1 cellular context compared by ENCODE assay signal in genomic region chr14:20632831-20633771, GRCh38.
A peak's percentile ranks its signal among the peaks of the same experiment; 100 is the strongest.
TF ChIP-seq lines count a peak whose summit lies in the region.

No MANE protein-coding gene starts in this region.

TF ChIP-seq in HepG2, 621 proteins besides CTCF, POLR2A, EP300 and RAD21 (continued from another document and continues in another):
- TF ChIP-seq HMGXB4 (CRISPR knock-in tag; IDR thresholded peaks at IDR 0.05; ENCODE audit: borderline replicate concordance in 1 of 2, low read depth in 1 of 2), result peak; percentile 97 to 99
- peak; percentile 77 for TF ChIP-seq PHF21A (CRISPR knock-in tag; IDR thresholded peaks at IDR 0.05)
- TF ChIP-seq E2F2 (CRISPR knock-in tag; IDR thresholded peaks at IDR 0.05; ENCODE audit: borderline replicate concordance), result 0 out of 2 replicates have a peak, but pooled peaks have one; percentile 19
- peak; percentile 67 for TF ChIP-seq ZNF792 (CRISPR knock-in tag; IDR thresholded peaks at IDR 0.05)
- peak; percentile 53; the same call in 1 of the 2 replicates for TF ChIP-seq ZFP91 (CRISPR knock-in tag; IDR thresholded peaks at IDR 0.05; ENCODE audit: borderline replicate concordance)
- TF ChIP-seq SRSF1 (optimal IDR thresholded peaks at IDR 0.05; ENCODE audit: low read depth, low read length), result no peak
- TF ChIP-seq ZNF616 (CRISPR knock-in tag; IDR thresholded peaks at IDR 0.05; ENCODE audit: low read depth), result no peak
- TF ChIP-seq CCDC6 (CRISPR knock-in tag; IDR thresholded peaks at IDR 0.05), result peak; percentile 61; the same call in 1 of the 2 replicates
- peak; percentile 67 for TF ChIP-seq ZNF574 (CRISPR knock-in tag; IDR thresholded peaks at IDR 0.05)
- TF ChIP-seq SALL1 (CRISPR knock-in tag; IDR thresholded peaks at IDR 0.05), result peak; percentile 44
- TF ChIP-seq HMG20A (CRISPR knock-in tag; IDR thresholded peaks at IDR 0.05; ENCODE audit: borderline replicate concordance), result no peak; the same call in 1 of the 2 replicates
- no peak; the same call in 1 of the 2 replicates for TF ChIP-seq PPARG (CRISPR knock-in tag; conservative IDR thresholded peaks at IDR 0.05)
- peak; percentile 98 for TF ChIP-seq HMGXB3 (CRISPR knock-in tag; IDR thresholded peaks at IDR 0.05; ENCODE audit: borderline replicate concordance)
- TF ChIP-seq ZNF841 (CRISPR knock-in tag; IDR thresholded peaks at IDR 0.05; ENCODE audit: borderline replicate concordance), result no peak
- TF ChIP-seq ISL2 (CRISPR knock-in tag; IDR thresholded peaks at IDR 0.05), result peak; percentile 68; the same call in 1 of the 2 replicates
- TF ChIP-seq ZNF766 (CRISPR knock-in tag; IDR thresholded peaks at IDR 0.05; ENCODE audit: borderline replicate concordance), result peak; percentile 34; the same call in 1 of the 2 replicates
- TF ChIP-seq ZNF563 (CRISPR knock-in tag; IDR thresholded peaks at IDR 0.05), result no peak
- TF ChIP-seq ZNF205 (CRISPR knock-in tag; IDR thresholded peaks at IDR 0.05), result no peak
- peak; percentile 39; the same call in 1 of the 2 replicates for TF ChIP-seq ZNF33A (CRISPR knock-in tag; IDR thresholded peaks at IDR 0.05; ENCODE audit: borderline replicate concordance)
- peak; percentile 46; the same call in 1 of the 2 replicates for TF ChIP-seq SOX5 (CRISPR knock-in tag; IDR thresholded peaks at IDR 0.05; ENCODE audit: borderline replicate concordance)
- TF ChIP-seq IKZF4 (CRISPR knock-in tag; IDR thresholded peaks at IDR 0.05; ENCODE audit: borderline replicate concordance, low read depth, not compliant biosample characterization), result no peak
- TF ChIP-seq PRDM15 (CRISPR knock-in tag; IDR thresholded peaks at IDR 0.05), result no peak
- peak; percentile 51; the same call in 1 of the 2 replicates for TF ChIP-seq SMC3 (IDR thresholded peaks at IDR 0.05; ENCODE audit: low read length)
- no peak for TF ChIP-seq MLXIP (CRISPR knock-in tag; IDR thresholded peaks at IDR 0.05; ENCODE audit: borderline replicate concordance)
- no peak for TF ChIP-seq PLSCR1 (CRISPR knock-in tag; IDR thresholded peaks at IDR 0.05; ENCODE audit: borderline replicate concordance)
- no peak for TF ChIP-seq ATAD3A (CRISPR knock-in tag; IDR thresholded peaks at IDR 0.05)
- no peak for TF ChIP-seq ZNF207 (IDR thresholded peaks at IDR 0.05; ENCODE audit: borderline replicate concordance)
